In genomic region chr17:8079291-8080207, GRCh38 we compare ENCODE assay signal across 8 cellular contexts. TPM values are rescaled to one million over a fixed set of nuclear protein-coding genes. Genes with fewer than 3 reads are reported as not detected.
DNase-seq lines count a peak whose midpoint lies in the region; ATAC-seq and TF ChIP-seq lines count a peak whose summit lies in the region.

No MANE protein-coding gene starts in this region.

- H3K4me3 ChIP-seq in endodermal cell (ENCODE audit: low read length): peak overlapping the region; percentile 80

- no peaks in the 10 kb centered on the region for H3K36me3 ChIP-seq in ES-I3 (ENCODE audit: insufficient read depth, low read length)
- H3K36me3 ChIP-seq in endodermal cell (ENCODE audit: control insufficient read depth, insufficient read depth, low read length): no peaks in the 10 kb centered on the region

- H3K36me3 Mint-ChIP-seq in endodermal cell (ENCODE audit: low read depth) (no peaks in the 10 kb centered on the region), mesothelial cell of epicardium (no peaks in the 10 kb centered on the region)

- peak; percentile 98 for TF ChIP-seq CTCF in endodermal cell (conservative IDR thresholded peaks at IDR 0.05)
- TF ChIP-seq CTCF in mesothelial cell of epicardium (IDR thresholded peaks at IDR 0.05; ENCODE audit: unreplicated experiment): peak; percentile 92

- ATAC-seq in HG03135 (IDR thresholded peaks at IDR 0.05; ENCODE audit: unreplicated experiment): peak; percentile 61

- peak overlapping the region; percentile 56; the same call in 1 of the 2 replicates for H3K9ac ChIP-seq in ES-I3 (ENCODE audit: low read depth, low read length)
- H3K9ac ChIP-seq in endodermal cell (ENCODE audit: extremely low read depth, low read length, poor library complexity, severe bottlenecking): no peak overlapping the region

- peaks cover 2% of the 10 kb centered on the region for H3K9me3 Mint-ChIP-seq in endodermal cell
- H3K9me3 Mint-ChIP-seq in mesothelial cell of epicardium: no peaks in the 10 kb centered on the region

- H3K27me3 Mint-ChIP-seq in endodermal cell (ENCODE audit: insufficient read depth) (peaks cover 90% of the 10 kb centered on the region), mesothelial cell of epicardium (ENCODE audit: low read depth) (peaks cover 91% of the 10 kb centered on the region)

- H3K4me3 Mint-ChIP-seq in endodermal cell: peak overlapping the region; percentile 67
- H3K4me3 Mint-ChIP-seq in mesothelial cell of epicardium: peak overlapping the region; percentile 75

- H3K27ac ChIP-seq in endodermal cell (ENCODE audit: low read depth, low read length): no peak overlapping the region

- H3K4me1 Mint-ChIP-seq in endodermal cell (peaks cover 4% of the 10 kb centered on the region), mesothelial cell of epicardium (peaks cover 8% of the 10 kb centered on the region)

- H3K4me1 ChIP-seq in ES-I3 (ENCODE audit: insufficient read depth, low read length) (no peaks in the 10 kb centered on the region), endodermal cell (ENCODE audit: control insufficient read depth, insufficient read depth, low read length) (no peaks in the 10 kb centered on the region)

- peak; percentile 92 for DNase-seq in NCI-H82 (lab: John Stamatoyannopoulos, UW)
- DNase-seq in activated CD8-positive, alpha-beta memory T cell treated with anti-CD3 and anti-CD28 coated beads for 4 hours (ENCODE audit: low read depth in 2 of 2): peak; percentile 54 to 62
- DNase-seq in endodermal cell: peak; percentile 96
- peak; percentile 70 to 86 for DNase-seq in mesothelial cell of epicardium (ENCODE audit: low spot score in 2 of 2, unreplicated experiment in 2 of 2)
- peak; percentile 75 for DNase-seq in stimulated activated CD8-positive, alpha-beta memory T cell treated with anti-CD3 and anti-CD28 coated beads, Interleukin-15, amount 100 ng/mL, for 24 hours (ENCODE audit: low read depth)
- no peak for DNase-seq in GF-D8 (lab: John Stamatoyannopoulos, UW)

- 2 to 3% methylated on average over 33 to 87 of the region's 87 CpGs for WGBS in endodermal cell (ENCODE audit: insufficient coverage in 1 of 2, insufficient read length in 1 of 2), 2 experiments

- no peak overlapping the region for H3K27ac Mint-ChIP-seq in endodermal cell
- no peak overlapping the region for H3K27ac Mint-ChIP-seq in mesothelial cell of epicardium

- H3K27me3 ChIP-seq in endodermal cell (ENCODE audit: control insufficient read depth, insufficient read depth, low read length, poor library complexity, severe bottlenecking): peaks cover 82% of the 10 kb centered on the region

- no peaks in the 10 kb centered on the region for H3K9me3 ChIP-seq in ES-I3 (ENCODE audit: control insufficient read depth, insufficient read depth, low read length)
- H3K9me3 ChIP-seq in endodermal cell (ENCODE audit: control insufficient read depth, low read length): no peaks in the 10 kb centered on the region

RNA-seq across cellular contexts. Expression of gene ALOX12B, which starts 8.0 kb away (rescaled TPM):
- 1 to 10 TPM in 1 of 2 donors, under 1 TPM in 1; 0.95 to 1.2 TPM for total RNA-seq in endodermal cell
- polyA plus RNA-seq in endodermal cell (2013, experiment 1 of 2): 0.68 TPM
- polyA plus RNA-seq in endodermal cell (2013, experiment 2 of 2): 0.46 TPM
- 0.70 TPM in 1 of 3 replicates, not detected in the others for total RNA-seq in mesothelial cell of epicardium

RNA-seq across cellular contexts. Expression of gene ALOXE3, which starts 38.8 kb away (rescaled TPM):
- total RNA-seq in endodermal cell (under 1 TPM; 0.13 to 0.49 TPM), mesothelial cell of epicardium (0.09 to 0.13 TPM in 2 of 3 replicates, not detected in the other)
- not detected for polyA plus RNA-seq in endodermal cell (2013, experiment 1 of 2)
- polyA plus RNA-seq in endodermal cell (2013, experiment 2 of 2): not detected

RNA-seq across cellular contexts. Expression of gene ALOX15B, which starts 40.7 kb away (rescaled TPM):
- total RNA-seq in endodermal cell: not detected
- not detected for polyA plus RNA-seq in endodermal cell (2013, experiment 1 of 2)
- polyA plus RNA-seq in endodermal cell (2013, experiment 2 of 2): not detected
- total RNA-seq in mesothelial cell of epicardium: 0.09 TPM in 1 of 3 replicates, not detected in the others

RNA-seq across cellular contexts. Expression of gene HES7, which starts 44.4 kb away (rescaled TPM):
- total RNA-seq in endodermal cell (1 to 10 TPM in 1 of 2 donors, under 1 TPM in 1; 0.40 to 2.2 TPM), mesothelial cell of epicardium (0.45 to 0.75 TPM (median 0.66 TPM) in 3 replicates)
- polyA plus RNA-seq in endodermal cell (2013, experiment 1 of 2): 0.89 TPM
- polyA plus RNA-seq in endodermal cell (2013, experiment 2 of 2): 0.87 TPM
